6 cellular contexts compared by ENCODE assay signal in genomic region chr14:27484633-27485032, GRCh38.
"Had no signal": no experiment of that assay in that cellular context is flagged by ENCODE, and none has a peak within 500 bp of the region (broad histone marks: within the 10 kb centered on the region; RNA-seq: fewer than 3 reads in every experiment).

No MANE protein-coding gene starts in this region.

- H3K4me1 Mint-ChIP-seq: IgD-negative memory B cell had no signal

- H3K36me3 Mint-ChIP-seq: IgD-negative memory B cell had no signal

- H3K27me3 Mint-ChIP-seq: IgD-negative memory B cell had no signal

- H3K27ac ChIP-seq: HL-60, KMS-11 had no signal

- H3K4me2 ChIP-seq: KMS-11 had no signal

- DNase-seq: KBM-7, KG1 had no signal

- H3K9ac ChIP-seq: KMS-11 had no signal

- FAIRE-seq: HTR-8/SVneo had no signal

- H3K4me3 Mint-ChIP-seq: IgD-negative memory B cell had no signal

- H3K27ac Mint-ChIP-seq: IgD-negative memory B cell had no signal
